In the genomic region with DNA sequence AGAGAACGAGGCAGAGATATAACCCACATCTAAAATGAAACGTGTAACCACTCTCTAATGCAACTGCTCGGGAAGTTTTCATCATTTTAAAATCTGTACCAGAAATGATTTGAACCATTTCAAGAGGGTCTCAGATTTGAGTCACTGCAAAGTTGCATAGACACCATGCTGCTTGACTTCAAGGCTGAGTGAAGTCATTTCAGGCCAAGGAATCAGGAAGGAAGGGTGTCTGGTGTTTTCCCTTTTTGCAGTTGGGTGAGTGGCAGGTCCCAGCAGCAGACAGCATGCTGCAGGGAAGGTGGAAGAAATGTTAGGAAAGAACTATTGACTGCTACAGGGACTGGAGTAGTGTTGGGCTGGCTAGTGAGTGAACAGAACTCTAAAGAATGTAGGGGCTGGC, we compare ENCODE assay signal across 1 cellular context.
TF ChIP-seq lines count a peak whose summit lies in the region.

No MANE protein-coding gene starts in this region.

TF ChIP-seq in GM12878, 131 proteins besides CTCF, POLR2A, EP300 and RAD21 (continued from another document and continues in another):
- no peak for TF ChIP-seq RCOR1 (conservative IDR thresholded peaks at IDR 0.05; ENCODE audit: low read depth, low read length)
- no peak for TF ChIP-seq SMARCA5 (IDR thresholded peaks at IDR 0.05)
- TF ChIP-seq, protein P1, sequence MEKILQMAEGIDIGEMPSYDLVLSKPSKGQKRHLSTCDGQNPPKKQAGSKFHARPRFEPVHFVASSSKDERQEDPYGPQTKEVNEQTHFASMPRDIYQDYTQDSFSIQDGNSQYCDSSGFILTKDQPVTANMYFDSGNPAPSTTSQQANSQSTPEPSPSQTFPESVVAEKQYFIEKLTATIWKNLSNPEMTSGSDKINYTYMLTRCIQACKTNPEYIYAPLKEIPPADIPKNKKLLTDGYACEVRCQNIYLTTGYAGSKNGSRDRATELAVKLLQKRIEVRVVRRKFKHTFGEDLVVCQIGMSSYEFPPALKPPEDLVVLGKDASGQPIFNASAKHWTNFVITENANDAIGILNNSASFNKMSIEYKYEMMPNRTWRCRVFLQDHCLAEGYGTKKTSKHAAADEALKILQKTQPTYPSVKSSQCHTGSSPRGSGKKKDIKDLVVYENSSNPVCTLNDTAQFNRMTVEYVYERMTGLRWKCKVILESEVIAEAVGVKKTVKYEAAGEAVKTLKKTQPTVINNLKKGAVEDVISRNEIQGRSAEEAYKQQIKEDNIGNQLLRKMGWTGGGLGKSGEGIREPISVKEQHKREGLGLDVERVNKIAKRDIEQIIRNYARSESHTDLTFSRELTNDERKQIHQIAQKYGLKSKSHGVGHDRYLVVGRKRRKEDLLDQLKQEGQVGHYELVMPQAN (conservative IDR thresholded peaks at IDR 0.05), result no peak
- TF ChIP-seq, protein P2, sequence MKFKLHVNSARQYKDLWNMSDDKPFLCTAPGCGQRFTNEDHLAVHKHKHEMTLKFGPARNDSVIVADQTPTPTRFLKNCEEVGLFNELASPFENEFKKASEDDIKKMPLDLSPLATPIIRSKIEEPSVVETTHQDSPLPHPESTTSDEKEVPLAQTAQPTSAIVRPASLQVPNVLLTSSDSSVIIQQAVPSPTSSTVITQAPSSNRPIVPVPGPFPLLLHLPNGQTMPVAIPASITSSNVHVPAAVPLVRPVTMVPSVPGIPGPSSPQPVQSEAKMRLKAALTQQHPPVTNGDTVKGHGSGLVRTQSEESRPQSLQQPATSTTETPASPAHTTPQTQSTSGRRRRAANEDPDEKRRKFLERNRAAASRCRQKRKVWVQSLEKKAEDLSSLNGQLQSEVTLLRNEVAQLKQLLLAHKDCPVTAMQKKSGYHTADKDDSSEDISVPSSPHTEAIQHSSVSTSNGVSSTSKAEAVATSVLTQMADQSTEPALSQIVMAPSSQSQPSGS (IDR thresholded peaks at IDR 0.05; ENCODE audit: low read length), result peak; percentile 57; the same call in 1 of the 2 replicates
- TF ChIP-seq MTA3 (IDR thresholded peaks at IDR 0.05; ENCODE audit: borderline replicate concordance, low read length), result peak; percentile 59; the same call in 1 of the 2 replicates
- TF ChIP-seq, protein P3, sequence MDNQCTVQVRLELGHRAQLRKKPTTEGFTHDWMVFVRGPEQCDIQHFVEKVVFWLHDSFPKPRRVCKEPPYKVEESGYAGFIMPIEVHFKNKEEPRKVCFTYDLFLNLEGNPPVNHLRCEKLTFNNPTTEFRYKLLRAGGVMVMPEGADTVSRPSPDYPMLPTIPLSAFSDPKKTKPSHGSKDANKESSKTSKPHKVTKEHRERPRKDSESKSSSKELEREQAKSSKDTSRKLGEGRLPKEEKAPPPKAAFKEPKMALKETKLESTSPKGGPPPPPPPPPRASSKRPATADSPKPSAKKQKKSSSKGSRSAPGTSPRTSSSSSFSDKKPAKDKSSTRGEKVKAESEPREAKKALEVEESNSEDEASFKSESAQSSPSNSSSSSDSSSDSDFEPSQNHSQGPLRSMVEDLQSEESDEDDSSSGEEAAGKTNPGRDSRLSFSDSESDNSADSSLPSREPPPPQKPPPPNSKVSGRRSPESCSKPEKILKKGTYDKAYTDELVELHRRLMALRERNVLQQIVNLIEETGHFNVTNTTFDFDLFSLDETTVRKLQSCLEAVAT (IDR thresholded peaks at IDR 0.05), result no peak
- TF ChIP-seq GATAD2B (conservative IDR thresholded peaks at IDR 0.05; ENCODE audit: low read depth), result no peak
- no peak for TF ChIP-seq SUZ12 (IDR thresholded peaks at IDR 0.05; ENCODE audit: unreplicated experiment)
- TF ChIP-seq, protein P4, sequence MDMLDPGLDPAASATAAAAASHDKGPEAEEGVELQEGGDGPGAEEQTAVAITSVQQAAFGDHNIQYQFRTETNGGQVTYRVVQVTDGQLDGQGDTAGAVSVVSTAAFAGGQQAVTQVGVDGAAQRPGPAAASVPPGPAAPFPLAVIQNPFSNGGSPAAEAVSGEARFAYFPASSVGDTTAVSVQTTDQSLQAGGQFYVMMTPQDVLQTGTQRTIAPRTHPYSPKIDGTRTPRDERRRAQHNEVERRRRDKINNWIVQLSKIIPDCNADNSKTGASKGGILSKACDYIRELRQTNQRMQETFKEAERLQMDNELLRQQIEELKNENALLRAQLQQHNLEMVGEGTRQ (IDR thresholded peaks at IDR 0.05; ENCODE audit: borderline replicate concordance, low read depth, low read length), result no peak
- no peak for TF ChIP-seq GABPA (IDR thresholded peaks at IDR 0.05; ENCODE audit: low read depth)
- no peak for TF ChIP-seq RB1 (IDR thresholded peaks at IDR 0.05; ENCODE audit: borderline replicate concordance)
- no peak for TF ChIP-seq POU2F2 (IDR thresholded peaks at IDR 0.05; ENCODE audit: borderline replicate concordance, low read depth, low read length)
- TF ChIP-seq, protein P5, sequence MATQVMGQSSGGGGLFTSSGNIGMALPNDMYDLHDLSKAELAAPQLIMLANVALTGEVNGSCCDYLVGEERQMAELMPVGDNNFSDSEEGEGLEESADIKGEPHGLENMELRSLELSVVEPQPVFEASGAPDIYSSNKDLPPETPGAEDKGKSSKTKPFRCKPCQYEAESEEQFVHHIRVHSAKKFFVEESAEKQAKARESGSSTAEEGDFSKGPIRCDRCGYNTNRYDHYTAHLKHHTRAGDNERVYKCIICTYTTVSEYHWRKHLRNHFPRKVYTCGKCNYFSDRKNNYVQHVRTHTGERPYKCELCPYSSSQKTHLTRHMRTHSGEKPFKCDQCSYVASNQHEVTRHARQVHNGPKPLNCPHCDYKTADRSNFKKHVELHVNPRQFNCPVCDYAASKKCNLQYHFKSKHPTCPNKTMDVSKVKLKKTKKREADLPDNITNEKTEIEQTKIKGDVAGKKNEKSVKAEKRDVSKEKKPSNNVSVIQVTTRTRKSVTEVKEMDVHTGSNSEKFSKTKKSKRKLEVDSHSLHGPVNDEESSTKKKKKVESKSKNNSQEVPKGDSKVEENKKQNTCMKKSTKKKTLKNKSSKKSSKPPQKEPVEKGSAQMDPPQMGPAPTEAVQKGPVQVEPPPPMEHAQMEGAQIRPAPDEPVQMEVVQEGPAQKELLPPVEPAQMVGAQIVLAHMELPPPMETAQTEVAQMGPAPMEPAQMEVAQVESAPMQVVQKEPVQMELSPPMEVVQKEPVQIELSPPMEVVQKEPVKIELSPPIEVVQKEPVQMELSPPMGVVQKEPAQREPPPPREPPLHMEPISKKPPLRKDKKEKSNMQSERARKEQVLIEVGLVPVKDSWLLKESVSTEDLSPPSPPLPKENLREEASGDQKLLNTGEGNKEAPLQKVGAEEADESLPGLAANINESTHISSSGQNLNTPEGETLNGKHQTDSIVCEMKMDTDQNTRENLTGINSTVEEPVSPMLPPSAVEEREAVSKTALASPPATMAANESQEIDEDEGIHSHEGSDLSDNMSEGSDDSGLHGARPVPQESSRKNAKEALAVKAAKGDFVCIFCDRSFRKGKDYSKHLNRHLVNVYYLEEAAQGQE (IDR thresholded peaks at IDR 0.05; ENCODE audit: low read depth, low read length), result no peak
- no peak for TF ChIP-seq BCL11A (IDR thresholded peaks at IDR 0.05; ENCODE audit: low read depth, low read length)
- TF ChIP-seq, protein P6, sequence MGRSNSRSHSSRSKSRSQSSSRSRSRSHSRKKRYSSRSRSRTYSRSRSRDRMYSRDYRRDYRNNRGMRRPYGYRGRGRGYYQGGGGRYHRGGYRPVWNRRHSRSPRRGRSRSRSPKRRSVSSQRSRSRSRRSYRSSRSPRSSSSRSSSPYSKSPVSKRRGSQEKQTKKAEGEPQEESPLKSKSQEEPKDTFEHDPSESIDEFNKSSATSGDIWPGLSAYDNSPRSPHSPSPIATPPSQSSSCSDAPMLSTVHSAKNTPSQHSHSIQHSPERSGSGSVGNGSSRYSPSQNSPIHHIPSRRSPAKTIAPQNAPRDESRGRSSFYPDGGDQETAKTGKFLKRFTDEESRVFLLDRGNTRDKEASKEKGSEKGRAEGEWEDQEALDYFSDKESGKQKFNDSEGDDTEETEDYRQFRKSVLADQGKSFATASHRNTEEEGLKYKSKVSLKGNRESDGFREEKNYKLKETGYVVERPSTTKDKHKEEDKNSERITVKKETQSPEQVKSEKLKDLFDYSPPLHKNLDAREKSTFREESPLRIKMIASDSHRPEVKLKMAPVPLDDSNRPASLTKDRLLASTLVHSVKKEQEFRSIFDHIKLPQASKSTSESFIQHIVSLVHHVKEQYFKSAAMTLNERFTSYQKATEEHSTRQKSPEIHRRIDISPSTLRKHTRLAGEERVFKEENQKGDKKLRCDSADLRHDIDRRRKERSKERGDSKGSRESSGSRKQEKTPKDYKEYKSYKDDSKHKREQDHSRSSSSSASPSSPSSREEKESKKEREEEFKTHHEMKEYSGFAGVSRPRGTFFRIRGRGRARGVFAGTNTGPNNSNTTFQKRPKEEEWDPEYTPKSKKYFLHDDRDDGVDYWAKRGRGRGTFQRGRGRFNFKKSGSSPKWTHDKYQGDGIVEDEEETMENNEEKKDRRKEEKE (IDR thresholded peaks at IDR 0.05), result no peak
- TF ChIP-seq MXI1 (IDR thresholded peaks at IDR 0.05; ENCODE audit: low read depth, low read length), result no peak
- no peak for TF ChIP-seq CBX5 (IDR thresholded peaks at IDR 0.05; ENCODE audit: low read depth)
- TF ChIP-seq SUPT20H (IDR thresholded peaks at IDR 0.05; ENCODE audit: borderline replicate concordance, control insufficient read depth, low read depth, low read length), result no peak
- no peak for TF ChIP-seq WRNIP1 (IDR thresholded peaks at IDR 0.05; ENCODE audit: borderline replicate concordance, low read depth, low read length)
- TF ChIP-seq IKZF2 (IDR thresholded peaks at IDR 0.05), result peak in 1 of 2 experiments; percentile 18; a peak in 1 of 4 replicates
- TF ChIP-seq BMI1 (IDR thresholded peaks at IDR 0.05; ENCODE audit: borderline replicate concordance), result no peak
- TF ChIP-seq, protein P7, sequence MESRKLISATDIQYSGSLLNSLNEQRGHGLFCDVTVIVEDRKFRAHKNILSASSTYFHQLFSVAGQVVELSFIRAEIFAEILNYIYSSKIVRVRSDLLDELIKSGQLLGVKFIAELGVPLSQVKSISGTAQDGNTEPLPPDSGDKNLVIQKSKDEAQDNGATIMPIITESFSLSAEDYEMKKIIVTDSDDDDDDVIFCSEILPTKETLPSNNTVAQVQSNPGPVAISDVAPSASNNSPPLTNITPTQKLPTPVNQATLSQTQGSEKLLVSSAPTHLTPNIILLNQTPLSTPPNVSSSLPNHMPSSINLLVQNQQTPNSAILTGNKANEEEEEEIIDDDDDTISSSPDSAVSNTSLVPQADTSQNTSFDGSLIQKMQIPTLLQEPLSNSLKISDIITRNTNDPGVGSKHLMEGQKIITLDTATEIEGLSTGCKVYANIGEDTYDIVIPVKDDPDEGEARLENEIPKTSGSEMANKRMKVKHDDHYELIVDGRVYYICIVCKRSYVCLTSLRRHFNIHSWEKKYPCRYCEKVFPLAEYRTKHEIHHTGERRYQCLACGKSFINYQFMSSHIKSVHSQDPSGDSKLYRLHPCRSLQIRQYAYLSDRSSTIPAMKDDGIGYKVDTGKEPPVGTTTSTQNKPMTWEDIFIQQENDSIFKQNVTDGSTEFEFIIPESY (IDR thresholded peaks at IDR 0.05), result no peak
- TF ChIP-seq BHLHE40 (IDR thresholded peaks at IDR 0.05; ENCODE audit: borderline replicate concordance in 1 of 2, low read depth in 2 of 2, low read length in 1 of 2), result peak in 1 of 2 experiments; percentile 21; a peak in 1 of 4 replicates
- TF ChIP-seq NBN (IDR thresholded peaks at IDR 0.05), result no peak
- TF ChIP-seq ZNF217 (IDR thresholded peaks at IDR 0.05), result no peak
- no peak for TF ChIP-seq SMAD5 (IDR thresholded peaks at IDR 0.05; ENCODE audit: low read depth)
- TF ChIP-seq, protein P8, sequence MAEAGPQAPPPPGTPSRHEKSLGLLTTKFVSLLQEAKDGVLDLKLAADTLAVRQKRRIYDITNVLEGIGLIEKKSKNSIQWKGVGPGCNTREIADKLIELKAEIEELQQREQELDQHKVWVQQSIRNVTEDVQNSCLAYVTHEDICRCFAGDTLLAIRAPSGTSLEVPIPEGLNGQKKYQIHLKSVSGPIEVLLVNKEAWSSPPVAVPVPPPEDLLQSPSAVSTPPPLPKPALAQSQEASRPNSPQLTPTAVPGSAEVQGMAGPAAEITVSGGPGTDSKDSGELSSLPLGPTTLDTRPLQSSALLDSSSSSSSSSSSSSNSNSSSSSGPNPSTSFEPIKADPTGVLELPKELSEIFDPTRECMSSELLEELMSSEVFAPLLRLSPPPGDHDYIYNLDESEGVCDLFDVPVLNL (IDR thresholded peaks at IDR 0.05; ENCODE audit: low read depth, low read length), result no peak
- peak; percentile 80; the same call in 1 of the 2 replicates for TF ChIP-seq NFIC (IDR thresholded peaks at IDR 0.05; ENCODE audit: low read depth, low read length)
- no peak for TF ChIP-seq NR2C1 (IDR thresholded peaks at IDR 0.05)
- no peak for TF ChIP-seq ZNF384 (IDR thresholded peaks at IDR 0.05; ENCODE audit: borderline replicate concordance, low read depth, low read length)
- peak in 1 of 2 experiments; percentile 86; a peak in 2 of 4 replicates for TF ChIP-seq ETV6 (conservative IDR thresholded peaks at IDR 0.05 in 1 of 2, IDR thresholded peaks at IDR 0.05 in 1 of 2; ENCODE audit: borderline replicate concordance in 1 of 2, low read depth in 1 of 2)
- TF ChIP-seq, protein P9, sequence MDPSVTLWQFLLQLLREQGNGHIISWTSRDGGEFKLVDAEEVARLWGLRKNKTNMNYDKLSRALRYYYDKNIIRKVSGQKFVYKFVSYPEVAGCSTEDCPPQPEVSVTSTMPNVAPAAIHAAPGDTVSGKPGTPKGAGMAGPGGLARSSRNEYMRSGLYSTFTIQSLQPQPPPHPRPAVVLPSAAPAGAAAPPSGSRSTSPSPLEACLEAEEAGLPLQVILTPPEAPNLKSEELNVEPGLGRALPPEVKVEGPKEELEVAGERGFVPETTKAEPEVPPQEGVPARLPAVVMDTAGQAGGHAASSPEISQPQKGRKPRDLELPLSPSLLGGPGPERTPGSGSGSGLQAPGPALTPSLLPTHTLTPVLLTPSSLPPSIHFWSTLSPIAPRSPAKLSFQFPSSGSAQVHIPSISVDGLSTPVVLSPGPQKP (IDR thresholded peaks at IDR 0.05; ENCODE audit: low read depth, low read length), result no peak
- TF ChIP-seq, protein P10, sequence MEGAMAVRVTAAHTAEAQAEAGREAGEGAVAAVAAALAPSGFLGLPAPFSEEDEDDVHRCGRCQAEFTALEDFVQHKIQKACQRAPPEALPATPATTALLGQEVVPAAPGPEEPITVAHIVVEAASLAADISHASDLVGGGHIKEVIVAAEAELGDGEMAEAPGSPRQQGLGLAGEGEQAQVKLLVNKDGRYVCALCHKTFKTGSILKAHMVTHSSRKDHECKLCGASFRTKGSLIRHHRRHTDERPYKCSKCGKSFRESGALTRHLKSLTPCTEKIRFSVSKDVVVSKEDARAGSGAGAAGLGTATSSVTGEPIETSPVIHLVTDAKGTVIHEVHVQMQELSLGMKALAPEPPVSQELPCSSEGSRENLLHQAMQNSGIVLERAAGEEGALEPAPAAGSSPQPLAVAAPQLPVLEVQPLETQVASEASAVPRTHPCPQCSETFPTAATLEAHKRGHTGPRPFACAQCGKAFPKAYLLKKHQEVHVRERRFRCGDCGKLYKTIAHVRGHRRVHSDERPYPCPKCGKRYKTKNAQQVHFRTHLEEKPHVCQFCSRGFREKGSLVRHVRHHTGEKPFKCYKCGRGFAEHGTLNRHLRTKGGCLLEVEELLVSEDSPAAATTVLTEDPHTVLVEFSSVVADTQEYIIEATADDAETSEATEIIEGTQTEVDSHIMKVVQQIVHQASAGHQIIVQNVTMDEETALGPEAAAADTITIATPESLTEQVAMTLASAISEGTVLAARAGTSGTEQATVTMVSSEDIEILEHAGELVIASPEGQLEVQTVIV (IDR thresholded peaks at IDR 0.05; ENCODE audit: borderline replicate concordance, partially characterized antibody), result no peak
- TF ChIP-seq MEF2A (IDR thresholded peaks at IDR 0.05; ENCODE audit: insufficient read depth, low read depth, low read length), result no peak
- TF ChIP-seq ASH2L (IDR thresholded peaks at IDR 0.05; ENCODE audit: borderline replicate concordance, low read depth), result no peak
